10 cellular contexts compared by ENCODE assay signal in genomic region chr7:44755698-44756627, GRCh38. TPM values are rescaled to one million over a fixed set of nuclear protein-coding genes. Genes with fewer than 3 reads are reported as not detected.
DNase-seq lines count a peak whose midpoint lies in the region; ATAC-seq and TF ChIP-seq lines count a peak whose summit lies in the region.
"Had no signal": no experiment of that assay in that cellular context is flagged by ENCODE, and none has a peak within 500 bp of the region (broad histone marks: within the 10 kb centered on the region; RNA-seq: fewer than 3 reads in every experiment).

No MANE protein-coding gene starts in this region.

- no TSS peak for BruUV-seq in OCI-LY7 (replicated peaks; lab: Mats Ljungman, UMichigan)

- no peak overlapping the region for H3K4me2 ChIP-seq in OCI-LY7 (ENCODE audit: low read length)

- WGBS in esophagus squamous epithelium, 2 donors, result 60 to 63% methylated on average over 2 to 5 of the region's 17 CpGs

- POLR2A ChIA-PET in OCI-LY7 (lab: Charles Lee), result no interaction called here

- no peaks in the 10 kb centered on the region for H3K79me2 ChIP-seq in OCI-LY7 (ENCODE audit: insufficient read depth, low read depth, low read length)

- no peaks in the 10 kb centered on the region; the same call in 1 of the 2 replicates for H4K20me1 ChIP-seq in OCI-LY7 (ENCODE audit: insufficient read depth, low read length)

- peaks cover 18 to 64% (median 37%) of the 10 kb centered on the region in 3 donors for H3K4me1 ChIP-seq in esophagus squamous epithelium
- peaks cover 22% of the 10 kb centered on the region for H3K4me1 ChIP-seq in rectal smooth muscle tissue (ENCODE audit: control insufficient read depth, insufficient read depth, low read length)
- H3K4me1 ChIP-seq in OCI-LY7 (ENCODE audit: insufficient read depth, low read length, poor library complexity, severe bottlenecking), result peaks cover 14% of the 10 kb centered on the region

- H3K27ac ChIP-seq in esophagus squamous epithelium, result peak overlapping the region; percentile 21 to 65 (median 52)
- H3K27ac ChIP-seq in rectal smooth muscle tissue (ENCODE audit: low read depth, low read length), result peak overlapping the region; percentile 65
- H3K27ac ChIP-seq in OCI-LY7 (ENCODE audit: low read depth, low read length, poor library complexity, severe bottlenecking), result no peak overlapping the region

- CTCF ChIA-PET in OCI-LY7 (lab: Charles Lee; ENCODE audit: unreplicated experiment), result no interaction called here

- no peak overlapping the region for H3K9ac ChIP-seq in rectal smooth muscle tissue (ENCODE audit: low read length)

- H3K36me3 ChIP-seq in H7 (replicated peaks; ENCODE audit: control insufficient read depth, insufficient read depth, low read length) (peaks cover 19% of the 10 kb centered on the region), esophagus squamous epithelium (peaks cover 16 to 60% (median 16%) of the 10 kb centered on the region in 3 donors), rectal smooth muscle tissue (ENCODE audit: control insufficient read depth, insufficient read depth, low read length) (peaks cover 16% of the 10 kb centered on the region), OCI-LY7 (ENCODE audit: insufficient read depth, low read length) (peaks cover 30% of the 10 kb centered on the region)

- H3K9me2 ChIP-seq in OCI-LY7 (ENCODE audit: insufficient read depth, low read length), result no peaks in the 10 kb centered on the region

- TF ChIP-seq CTCF in esophagus squamous epithelium (IDR thresholded peaks at IDR 0.05) (no peak), OCI-LY7 (conservative IDR thresholded peaks at IDR 0.05; ENCODE audit: low read length) (no peak)

- no peak overlapping the region for H3K4me3 ChIP-seq in H7 (ENCODE audit: insufficient read depth, low read depth, low read length)
- H3K4me3 ChIP-seq in esophagus squamous epithelium, result no peak overlapping the region
- H3K4me3 ChIP-seq in rectal smooth muscle tissue (ENCODE audit: low read length), result no peak overlapping the region
- no peak overlapping the region for H3K4me3 ChIP-seq in OCI-LY7 (ENCODE audit: low read depth, low read length, poor library complexity, severe bottlenecking)

- H2AFZ ChIP-seq in OCI-LY7 (ENCODE audit: low read length), result no peak overlapping the region

- no peak for ATAC-seq in HG02759 (IDR thresholded peaks at IDR 0.05; ENCODE audit: unreplicated experiment)
- no peak for ATAC-seq in GM18858 (IDR thresholded peaks at IDR 0.05; ENCODE audit: unreplicated experiment)

- DNase-seq in AG20443 (ENCODE audit: low spot score) (peak; percentile 20), H7 (peak; percentile 46), esophagus squamous epithelium (lab: John Stamatoyannopoulos, UW) (no peak), OCI-LY7 (ENCODE audit: low spot score) (no peak), hippocampal formation (lab: John Stamatoyannopoulos, UW) (no peak)
- DNase-seq: activated CD4-positive, alpha-beta T cell treated with anti-CD3 and anti-CD28 coated beads for 4 hours; NCI-H2171 had no signal

- no peak for TF ChIP-seq POLR2A in esophagus squamous epithelium (IDR thresholded peaks at IDR 0.05)

- H3K9me3 ChIP-seq in esophagus squamous epithelium (no peaks in the 10 kb centered on the region), OCI-LY7 (ENCODE audit: low read length) (no peaks in the 10 kb centered on the region)

- no peaks in the 10 kb centered on the region for H3K27me3 ChIP-seq in H7 (ENCODE audit: control insufficient read depth, insufficient read depth, low read length)
- no peaks in the 10 kb centered on the region for H3K27me3 ChIP-seq in esophagus squamous epithelium
- no peaks in the 10 kb centered on the region for H3K27me3 ChIP-seq in rectal smooth muscle tissue (ENCODE audit: control insufficient read depth, insufficient read depth, low read length)

- intact Hi-C loops in esophagus squamous epithelium (cut with DNase I), result loop anchor here (10.0 kb wide), 1 partner anchor 161 kb away; no protein-coding TSS in a partner anchor
- intact Hi-C loops in OCI-LY7 (cut with micrococcal nuclease; ENCODE audit: unreplicated experiment), result no loop called here

RNA-seq across cellular contexts. Expression of gene ZMIZ2, which starts 7.3 kb away (rescaled TPM):
- total RNA-seq in H7 (2014; rRNA removed; shearing (Covaris generic)), result 16.6 and 17.9 TPM in 2 replicates
- total RNA-seq in esophagus squamous epithelium (10 to 100 TPM in 3 of 4 donors, 1 to 10 TPM in 1; 6.9 to 25.4 (median 18.3) TPM), OCI-LY7 (2022) (79.7 and 91.7 TPM in 2 replicates)
- 17.2 and 18.0 TPM in 2 replicates for total RNA-seq in OCI-LY7 (2014; rRNA removed; shearing (Covaris generic))

RNA-seq across cellular contexts. Expression of gene PPIA, which starts 40.5 kb away (rescaled TPM):
- total RNA-seq in H7 (2014; rRNA removed; shearing (Covaris generic)), result 3,731 and 4,122 TPM in 2 replicates
- total RNA-seq in esophagus squamous epithelium, result 1,000 to 10,000 TPM; 1,726 to 3,682 (median 2,875) TPM
- 2,827 and 2,935 TPM in 2 replicates for total RNA-seq in OCI-LY7 (2014; rRNA removed; shearing (Covaris generic))
- total RNA-seq in OCI-LY7 (2022), result 2,267 and 2,573 TPM in 2 replicates

Comparison
In these comparisons a context has a peak if more than half of its experiments do, and no peak if none do; other contexts are left out.
1. DNase-seq: peak in AG20443 (single experiment) and H7 (single experiment); none in esophagus squamous epithelium (single experiment), OCI-LY7 (single experiment) and hippocampal formation (0 of 2).